In genomic region chr14:51561141-51561540, GRCh38 we compare ENCODE assay signal across 23 cellular contexts.
"Had no signal": no experiment of that assay in that cellular context is flagged by ENCODE, and none has a peak within 500 bp of the region (broad histone marks: within the 10 kb centered on the region; RNA-seq: fewer than 3 reads in every experiment).

No MANE protein-coding gene starts in this region.

- H3K4me2 ChIP-seq: hepatocyte had no signal

- H3K9me3 ChIP-seq: adrenal gland, left ventricle myocardium inferior, right lobe of liver, stomach had no signal

- H3K27ac Mint-ChIP-seq: activated naive CD4-positive, alpha-beta T cell treated with anti-CD3 and anti-CD28 coated beads, Interleukin-2, amount 50 U/mL, for 72 hours; endodermal cell; natural killer cell treated with Interleukin-12 subunit alpha and Interleukin-12 subunit beta and Interleukin-15 and Interleukin-18, amount 100 ng/mL, for 72 hours; stimulated activated memory B cell treated with anti-CD40 and anti-IgM and Interleukin-4, amounts not matched to agents 10 μg/mL and 1 μg/mL and 100 μg/mL, for 72 hours; type B pancreatic cell; WTC11 had no signal

- H3K4me3 Mint-ChIP-seq: endodermal cell; natural killer cell treated with Interleukin-12 subunit alpha and Interleukin-12 subunit beta and Interleukin-15 and Interleukin-18, amount 100 ng/mL, for 72 hours; stimulated activated memory B cell treated with anti-CD40 and anti-IgM and Interleukin-4, amounts not matched to agents 10 μg/mL and 1 μg/mL and 100 μg/mL, for 72 hours; type B pancreatic cell; WTC11 had no signal

- H3K79me2 ChIP-seq: hepatocyte, parathyroid adenoma had no signal

- H3K27me3 ChIP-seq: adrenal gland, foreskin keratinocyte, hepatocyte, right lobe of liver, stomach had no signal

- H3K27me3 Mint-ChIP-seq: stimulated activated memory B cell treated with anti-CD40 and anti-IgM and Interleukin-4, amounts not matched to agents 10 μg/mL and 1 μg/mL and 100 μg/mL, for 72 hours; type B pancreatic cell had no signal

- H3K4me3 ChIP-seq: adrenal gland, coronary artery, hepatocyte, left ventricle myocardium inferior, right lobe of liver, stomach had no signal

- H2AFZ ChIP-seq: hepatocyte, parathyroid adenoma had no signal

- DNase-seq: activated gamma-delta T cell treated with Interleukin-2 at 50 U/mL for 16 hours; activated T-cell treated with anti-CD3 and anti-CD28 coated beads, Interleukin-2, amount 50 U/mL, for 1 hour; adrenal gland; cerebellar nuclear complex; endodermal cell; foreskin keratinocyte; glutamatergic neuron; left ventricle myocardium inferior; mammary epithelial cell; midbrain; right lobe of liver; small intestine; stimulated activated CD4-positive, alpha-beta T cell treated with anti-CD3 and anti-CD28 coated beads, Interleukin-15, amount 100 ng/mL, for 24 hours; stomach; T1000 had no signal

- FAIRE-seq: small intestine had no signal

- H3K27ac ChIP-seq: adrenal gland, coronary artery, foreskin keratinocyte, hepatocyte, left ventricle myocardium inferior, parathyroid adenoma, right lobe of liver, stomach had no signal

- H3K36me3 Mint-ChIP-seq: activated naive CD4-positive, alpha-beta T cell treated with anti-CD3 and anti-CD28 coated beads, Interleukin-2, amount 50 U/mL, for 72 hours; natural killer cell treated with Interleukin-12 subunit alpha and Interleukin-12 subunit beta and Interleukin-15 and Interleukin-18, amount 100 ng/mL, for 72 hours; stimulated activated memory B cell treated with anti-CD40 and anti-IgM and Interleukin-4, amounts not matched to agents 10 μg/mL and 1 μg/mL and 100 μg/mL, for 72 hours; WTC11 had no signal

- H3K9me3 Mint-ChIP-seq: activated naive CD4-positive, alpha-beta T cell treated with anti-CD3 and anti-CD28 coated beads, Interleukin-2, amount 50 U/mL, for 72 hours; natural killer cell treated with Interleukin-12 subunit alpha and Interleukin-12 subunit beta and Interleukin-15 and Interleukin-18, amount 100 ng/mL, for 72 hours; stimulated activated memory B cell treated with anti-CD40 and anti-IgM and Interleukin-4, amounts not matched to agents 10 μg/mL and 1 μg/mL and 100 μg/mL, for 72 hours; WTC11 had no signal

- H3K4me1 Mint-ChIP-seq: stimulated activated memory B cell treated with anti-CD40 and anti-IgM and Interleukin-4, amounts not matched to agents 10 μg/mL and 1 μg/mL and 100 μg/mL, for 72 hours had no signal

- H3K36me3 ChIP-seq: adrenal gland, left ventricle myocardium inferior, right lobe of liver, stomach had no signal

- ATAC-seq: activated naive CD4-positive, alpha-beta T cell treated with anti-CD3 and anti-CD28 coated beads, Interleukin-2, amount 50 U/mL, for 72 hours; natural killer cell treated with Interleukin-12 subunit alpha and Interleukin-12 subunit beta and Interleukin-15 and Interleukin-18, amount 100 ng/mL, for 72 hours; stimulated activated memory B cell treated with anti-CD40 and anti-IgM and Interleukin-4, amounts not matched to agents 10 μg/mL and 1 μg/mL and 100 μg/mL, for 72 hours; WTC11 had no signal

- H3K9ac ChIP-seq: parathyroid adenoma had no signal

- H3K4me1 ChIP-seq: left ventricle myocardium inferior, parathyroid adenoma, stomach had no signal
